Comparison of ENCODE assay signal across 20 cellular contexts in the genomic region with DNA sequence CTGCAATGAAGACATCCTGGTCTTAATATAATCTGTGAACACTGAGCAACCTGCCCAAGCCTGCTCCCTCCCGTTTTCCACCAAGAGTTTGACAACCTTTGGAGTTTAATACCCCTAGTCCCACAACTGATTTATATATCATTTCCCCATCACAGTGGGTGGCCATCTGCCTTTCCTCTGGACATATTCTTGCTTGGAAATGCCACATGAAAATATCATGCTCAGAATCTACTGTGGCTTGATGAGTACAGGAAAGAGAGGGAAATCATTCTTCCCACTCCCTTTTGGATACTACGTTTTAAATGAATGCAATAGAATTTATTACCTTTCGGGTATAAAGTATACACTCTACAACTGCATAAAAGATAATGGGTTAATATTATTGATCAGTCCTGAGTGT.
"Had no signal": no experiment of that assay in that cellular context is flagged by ENCODE, and none has a peak within 500 bp of the region (broad histone marks: within the 10 kb centered on the region; RNA-seq: fewer than 3 reads in every experiment).

No MANE protein-coding gene starts in this region.

- H2AFZ ChIP-seq: neural progenitor cell had no signal

- ATAC-seq: effector memory CD8-positive, alpha-beta T cell; left ventricle myocardium superior; right lobe of liver; T-helper 17 cell had no signal

- H3K27ac Mint-ChIP-seq: activated CD4-positive, alpha-beta T cell treated with anti-CD3 and anti-CD28 coated beads, Interleukin-2, amount 10 ng/mL, durations not matched to agents 24 days and 14 days; activated T-helper 1 cell treated with anti-CD3 and anti-CD28 coated beads, Interleukin-12 subunit alpha, Interleukin-12 subunit beta, Interleukin-2, Interleukin-4 antibody, amounts not matched to agents 30 ng/mL and 10 ng/mL and 1 ng/mL, durations not matched to agents 14 hours and 24 hours and 36 hours; dendritic cell treated with granulocyte-macrophage colony-stimulating factor and Interleukin-4, amounts not matched to agents 40 ng/mL and 50 ng/mL, for 4 days; effector memory CD8-positive, alpha-beta T cell; neural progenitor cell; T-helper 17 cell had no signal

- H3K4me2 ChIP-seq: neural progenitor cell had no signal

- H3K4me3 Mint-ChIP-seq: activated CD4-positive, alpha-beta T cell treated with anti-CD3 and anti-CD28 coated beads, Interleukin-2, amount 10 ng/mL, durations not matched to agents 24 days and 14 days; activated T-helper 1 cell treated with anti-CD3 and anti-CD28 coated beads, Interleukin-12 subunit alpha, Interleukin-12 subunit beta, Interleukin-2, Interleukin-4 antibody, amounts not matched to agents 30 ng/mL and 10 ng/mL and 1 ng/mL, durations not matched to agents 14 hours and 24 hours and 36 hours; dendritic cell treated with granulocyte-macrophage colony-stimulating factor and Interleukin-4, amounts not matched to agents 40 ng/mL and 50 ng/mL, for 4 days; effector memory CD8-positive, alpha-beta T cell; neural progenitor cell; T-helper 17 cell had no signal

- DNase-seq: activated CD4-positive, alpha-beta T cell treated with anti-CD3 and anti-CD28 coated beads, Interleukin-2, amount 10 ng/mL, durations not matched to agents 24 days and 14 days; activated CD4-positive, CD25-positive, alpha-beta regulatory T cell; activated naive CD4-positive, alpha-beta T cell; anterior cingulate cortex; cerebellar nuclear complex; effector memory CD8-positive, alpha-beta T cell; left ventricle myocardium superior; midbrain; ovary; right lobe of liver; stimulated activated CD4-positive, alpha-beta T cell treated with anti-CD3 and anti-CD28 coated beads, Interleukin-12 subunit alpha, Interleukin-12 subunit beta, amount 100 ng/mL, for 4 hours; stimulated activated CD4-positive, alpha-beta T cell treated with anti-CD3 and anti-CD28 coated beads, Interleukin-2, amount 100 ng/mL, for 24 hours; stomach; T-helper 17 cell had no signal

- FAIRE-seq: TTC549 had no signal

- H3K27me3 ChIP-seq: neural progenitor cell, ovary, right lobe of liver, stomach had no signal

- H3K27ac ChIP-seq: neural progenitor cell, ovary, right lobe of liver, SK-N-MC, stomach, thoracic aorta had no signal

- H3K4me3 ChIP-seq: neural progenitor cell, ovary, right lobe of liver, SK-N-MC, stomach, thoracic aorta had no signal

- H3K4me1 ChIP-seq: right lobe of liver, stomach had no signal

- H3K4me1 Mint-ChIP-seq: T-helper 17 cell had no signal

- H3K36me3 ChIP-seq: ovary, right lobe of liver, stomach, thoracic aorta had no signal

- H3K9me3 ChIP-seq: ovary, right lobe of liver, stomach, thoracic aorta had no signal

- H3K27me3 Mint-ChIP-seq: dendritic cell treated with granulocyte-macrophage colony-stimulating factor and Interleukin-4, amounts not matched to agents 40 ng/mL and 50 ng/mL, for 4 days had no signal

- H3K9ac ChIP-seq: neural progenitor cell had no signal

- H3K9me3 Mint-ChIP-seq: activated CD4-positive, alpha-beta T cell treated with anti-CD3 and anti-CD28 coated beads, Interleukin-2, amount 10 ng/mL, durations not matched to agents 24 days and 14 days; activated T-helper 1 cell treated with anti-CD3 and anti-CD28 coated beads, Interleukin-12 subunit alpha, Interleukin-12 subunit beta, Interleukin-2, Interleukin-4 antibody, amounts not matched to agents 30 ng/mL and 10 ng/mL and 1 ng/mL, durations not matched to agents 14 hours and 24 hours and 36 hours; dendritic cell treated with granulocyte-macrophage colony-stimulating factor and Interleukin-4, amounts not matched to agents 40 ng/mL and 50 ng/mL, for 4 days; effector memory CD8-positive, alpha-beta T cell had no signal
